16 cellular contexts compared by ENCODE assay signal in genomic region chr9:132828201-132828770, GRCh38. TPM values are rescaled to one million over a fixed set of nuclear protein-coding genes. Genes with fewer than 3 reads are reported as not detected.
DNase-seq lines count a peak whose midpoint lies in the region; ATAC-seq, FAIRE-seq and TF ChIP-seq lines count a peak whose summit lies in the region.
"Had no signal": no experiment of that assay in that cellular context is flagged by ENCODE, and none has a peak within 500 bp of the region (broad histone marks: within the 10 kb centered on the region; RNA-seq: fewer than 3 reads in every experiment).

No MANE protein-coding gene starts in this region.

- H3K4me2 ChIP-seq in BLaER1 treated with 17β-estradiol and CSF1 and Interleukin-3, amounts not matched to agents 10 nM and 100 nM = peak overlapping the region; percentile 75 to 93 (median 83)
- H3K4me2 ChIP-seq in MM.1S (ENCODE audit: low read depth, low read length) = peak overlapping the region; percentile 91

- intact Hi-C loops in kidney (cut with DNase I) (no loop called here), upper lobe of right lung (cut with DNase I) (no loop called here)

- DNase-seq in MM.1S (peak; percentile 91), kidney (peak; percentile 46), upper lobe of right lung (peak; percentile 31), NCI-H2227 treated with DMSO at 0.1 percent for 48 hours (lab: John Stamatoyannopoulos, UW) (no peak), GM19238 (ENCODE audit: insufficient read length, low spot score) (no peak)
- DNase-seq in stimulated activated CD4-positive, alpha-beta T cell treated with anti-CD3 and anti-CD28 coated beads, Interleukin-15, amount 100 ng/mL, for 24 hours = no peak
- DNase-seq: BE2C; CD8-positive, alpha-beta memory T cell; DND-41; GDM1; HCEC 1CT; HFFc6 had no signal

- H3K36me3 ChIP-seq in BLaER1 treated with 17β-estradiol and CSF1 and Interleukin-3, amounts not matched to agents 10 nM and 100 nM = no peaks in the 10 kb centered on the region
- H3K36me3 ChIP-seq in MM.1S (replicated peaks; ENCODE audit: insufficient read depth, low read length) = no peaks in the 10 kb centered on the region
- H3K36me3 ChIP-seq in kidney (ENCODE audit: control insufficient read depth in 1 of 2, insufficient read depth in 2 of 2, low read length in 2 of 2) = no peaks in the 10 kb centered on the region
- H3K36me3 ChIP-seq in upper lobe of right lung = no peaks in the 10 kb centered on the region
- H3K36me3 ChIP-seq: BE2C had no signal

- ATAC-seq in upper lobe of right lung = no peak

- H3K9ac ChIP-seq in BLaER1 treated with 17β-estradiol and CSF1 and Interleukin-3, amounts not matched to agents 10 nM and 100 nM = peak overlapping the region; percentile 31 to 66 (median 47); a peak in 18 of 22 replicates
- H3K9ac ChIP-seq in MM.1S (ENCODE audit: low read length) (peak overlapping the region; percentile 69), kidney (ENCODE audit: low read length in 2 of 2) (no peak overlapping the region)

- peak overlapping the region in 8 of 11 experiments; percentile 24 to 62 (median 42); a peak in 12 of 22 replicates for H3K27ac ChIP-seq in BLaER1 treated with 17β-estradiol and CSF1 and Interleukin-3, amounts not matched to agents 10 nM and 100 nM
- peak overlapping the region; percentile 94 for H3K27ac ChIP-seq in MM.1S (ENCODE audit: low read length)
- H3K27ac ChIP-seq in kidney (ENCODE audit: low read depth in 2 of 2, low read length in 2 of 2) = no peak overlapping the region
- no peak overlapping the region for H3K27ac ChIP-seq in upper lobe of right lung

- H3K4me3 ChIP-seq in BLaER1 treated with 17β-estradiol and CSF1 and Interleukin-3, amounts not matched to agents 10 nM and 100 nM = peak overlapping the region in 8 of 10 experiments; percentile 6 to 58 (median 38); a peak in 14 of 20 replicates
- H3K4me3 ChIP-seq in MM.1S (ENCODE audit: low read length) (peak overlapping the region; percentile 52), kidney (ENCODE audit: low read length in 2 of 2) (no peak overlapping the region), upper lobe of right lung (no peak overlapping the region)

- TF ChIP-seq CTCF in MM.1S (IDR thresholded peaks at IDR 0.05; ENCODE audit: low read length) (no peak), kidney (IDR thresholded peaks at IDR 0.05; ENCODE audit: borderline replicate concordance, extremely low read depth, insufficient read depth) (no peak), upper lobe of right lung (IDR thresholded peaks at IDR 0.05) (no peak)

- no peaks in the 10 kb centered on the region for H4K20me1 ChIP-seq in BLaER1 treated with 17β-estradiol and CSF1 and Interleukin-3, amounts not matched to agents 10 nM and 100 nM
- no peaks in the 10 kb centered on the region for H4K20me1 ChIP-seq in MM.1S (ENCODE audit: insufficient read depth, low read length)

- no peaks in the 10 kb centered on the region for H3K9me2 ChIP-seq in MM.1S (replicated peaks; ENCODE audit: insufficient read depth, low read length)

- H3K79me2 ChIP-seq in MM.1S (ENCODE audit: low read length) = no peaks in the 10 kb centered on the region

- no peak for FAIRE-seq in kidney (lab: Jason Lieb, UNC)
- FAIRE-seq: A204.1 had no signal

- H3K9me3 ChIP-seq in BLaER1 treated with 17β-estradiol and CSF1 and Interleukin-3, amounts not matched to agents 10 nM and 100 nM (replicated peaks in 1 of 11) = no peaks in the 10 kb centered on the region
- H3K9me3 ChIP-seq in MM.1S (replicated peaks; ENCODE audit: insufficient read depth, low read length) (no peaks in the 10 kb centered on the region), kidney (ENCODE audit: control insufficient read depth in 1 of 2, low read length in 2 of 2) (no peaks in the 10 kb centered on the region), upper lobe of right lung (no peaks in the 10 kb centered on the region)
- H3K9me3 ChIP-seq: BE2C, Caco-2 had no signal

- H2AFZ ChIP-seq in MM.1S (ENCODE audit: low read length) = peak overlapping the region; percentile 78

- peaks cover 32 to 52% (median 40%) of the 10 kb centered on the region in 10 experiments for H3K4me1 ChIP-seq in BLaER1 treated with 17β-estradiol and CSF1 and Interleukin-3, amounts not matched to agents 10 nM and 100 nM
- H3K4me1 ChIP-seq in MM.1S (ENCODE audit: low read length) = peaks cover 22% of the 10 kb centered on the region
- no peaks in the 10 kb centered on the region for H3K4me1 ChIP-seq in kidney (ENCODE audit: control insufficient read depth in 1 of 2, insufficient read depth in 1 of 2, low read depth in 1 of 2, low read length in 2 of 2)
- peaks cover 5% of the 10 kb centered on the region for H3K4me1 ChIP-seq in upper lobe of right lung
- H3K4me1 ChIP-seq: BE2C, Caco-2 had no signal

- peaks cover 11% of the 10 kb centered on the region for H3F3A ChIP-seq in MM.1S (ENCODE audit: insufficient read depth, low read length)

- H3K27me3 ChIP-seq in BLaER1 treated with 17β-estradiol and CSF1 and Interleukin-3, amounts not matched to agents 10 nM and 100 nM = no peaks in the 10 kb centered on the region
- H3K27me3 ChIP-seq in MM.1S (replicated peaks; ENCODE audit: insufficient read depth, low read length) (no peaks in the 10 kb centered on the region), upper lobe of right lung (no peaks in the 10 kb centered on the region)
- H3K27me3 ChIP-seq: BE2C had no signal

RNA-seq across cellular contexts. Expression of gene AK8, which starts 49.8 kb away (rescaled TPM):
- total RNA-seq in kidney = 6.3 TPM
- polyA plus RNA-seq in kidney (ENCODE audit: insufficient read depth, low read depth, low replicate concordance) = 6.2 TPM
- 0.55 TPM for total RNA-seq in upper lobe of right lung
- total RNA-seq: CD8-positive, alpha-beta memory T cell; HT-29 had no signal
- polyA plus RNA-seq: CD8-positive, alpha-beta memory T cell had no signal

RNA-seq across cellular contexts. Expression of gene SPACA9, which starts 50.4 kb away (rescaled TPM):
- total RNA-seq in kidney (8.7 TPM), upper lobe of right lung (3.3 TPM)
- polyA plus RNA-seq in kidney (ENCODE audit: insufficient read depth, low read depth, low replicate concordance) = 17.1 TPM

Comparison
In these comparisons a context has a peak if more than half of its experiments do, and no peak if none do; other contexts are left out.
1. H3K27ac ChIP-seq: peak in BLaER1 treated with 17β-estradiol and CSF1 and Interleukin-3, amounts not matched to agents 10 nM and 100 nM (8 of 11) and MM.1S (single experiment); none in kidney (0 of 2) and upper lobe of right lung (single experiment).
2. H3K4me3 ChIP-seq: peak in BLaER1 treated with 17β-estradiol and CSF1 and Interleukin-3, amounts not matched to agents 10 nM and 100 nM (8 of 10) and MM.1S (single experiment); none in kidney (0 of 2) and upper lobe of right lung (single experiment).
3. H3K9ac ChIP-seq: peak in BLaER1 treated with 17β-estradiol and CSF1 and Interleukin-3, amounts not matched to agents 10 nM and 100 nM (11 of 11) and MM.1S (single experiment); none in kidney (0 of 2).
4. DNase-seq: peak in MM.1S (single experiment), kidney (single experiment) and upper lobe of right lung (single experiment); none in NCI-H2227 treated with DMSO at 0.1 percent for 48 hours (single experiment), stimulated activated CD4-positive, alpha-beta T cell treated with anti-CD3 and anti-CD28 coated beads, Interleukin-15, amount 100 ng/mL, for 24 hours (single experiment) and GM19238 (single experiment).